1 cellular context compared by ENCODE assay signal in the genomic region with DNA sequence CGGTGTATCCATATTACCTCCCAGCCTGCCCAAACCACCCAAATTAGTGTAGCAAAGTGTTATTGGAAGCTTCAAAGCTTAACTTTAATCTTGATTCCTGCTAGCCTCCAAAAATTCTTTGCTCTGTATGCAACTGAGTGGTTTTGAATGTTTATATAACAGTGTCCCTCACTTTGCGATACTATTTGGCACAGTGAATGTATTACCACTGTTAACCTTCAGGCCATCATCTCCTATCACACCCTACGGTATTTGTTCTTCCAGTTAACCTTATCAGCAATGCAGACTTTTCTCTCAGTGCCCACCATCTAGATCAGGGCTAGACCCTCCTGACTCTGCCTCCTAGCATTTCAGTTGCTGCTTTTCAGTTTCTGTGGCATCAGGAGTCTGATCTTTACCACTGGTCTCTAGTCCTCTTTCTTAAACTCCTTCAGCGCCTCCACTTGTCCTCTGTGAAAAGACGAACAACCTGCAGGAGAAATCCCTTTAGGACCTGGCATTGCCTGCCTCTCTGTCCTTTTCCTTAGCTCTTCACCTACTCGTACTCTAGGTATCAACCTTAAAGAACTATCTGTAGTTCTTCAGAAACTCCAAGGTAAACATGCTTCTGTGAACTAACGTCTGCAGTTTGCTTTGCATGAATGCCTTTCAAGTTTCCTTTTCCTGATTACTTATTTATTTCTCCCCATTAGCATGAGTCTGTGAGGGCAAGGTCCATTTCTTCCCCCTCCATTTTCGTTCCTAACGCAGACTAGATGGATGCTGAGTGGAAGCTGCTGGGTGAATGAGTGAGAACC.
TF ChIP-seq lines count a peak whose summit lies in the region.

No MANE protein-coding gene starts in this region.

TF ChIP-seq in GM23338, 12 proteins besides CTCF, POLR2A, EP300 and RAD21 (continued from another document):
- TF ChIP-seq, protein P1, sequence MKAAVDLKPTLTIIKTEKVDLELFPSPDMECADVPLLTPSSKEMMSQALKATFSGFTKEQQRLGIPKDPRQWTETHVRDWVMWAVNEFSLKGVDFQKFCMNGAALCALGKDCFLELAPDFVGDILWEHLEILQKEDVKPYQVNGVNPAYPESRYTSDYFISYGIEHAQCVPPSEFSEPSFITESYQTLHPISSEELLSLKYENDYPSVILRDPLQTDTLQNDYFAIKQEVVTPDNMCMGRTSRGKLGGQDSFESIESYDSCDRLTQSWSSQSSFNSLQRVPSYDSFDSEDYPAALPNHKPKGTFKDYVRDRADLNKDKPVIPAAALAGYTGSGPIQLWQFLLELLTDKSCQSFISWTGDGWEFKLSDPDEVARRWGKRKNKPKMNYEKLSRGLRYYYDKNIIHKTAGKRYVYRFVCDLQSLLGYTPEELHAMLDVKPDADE (IDR thresholded peaks at IDR 0.05): no peak
- TF ChIP-seq, protein P2, sequence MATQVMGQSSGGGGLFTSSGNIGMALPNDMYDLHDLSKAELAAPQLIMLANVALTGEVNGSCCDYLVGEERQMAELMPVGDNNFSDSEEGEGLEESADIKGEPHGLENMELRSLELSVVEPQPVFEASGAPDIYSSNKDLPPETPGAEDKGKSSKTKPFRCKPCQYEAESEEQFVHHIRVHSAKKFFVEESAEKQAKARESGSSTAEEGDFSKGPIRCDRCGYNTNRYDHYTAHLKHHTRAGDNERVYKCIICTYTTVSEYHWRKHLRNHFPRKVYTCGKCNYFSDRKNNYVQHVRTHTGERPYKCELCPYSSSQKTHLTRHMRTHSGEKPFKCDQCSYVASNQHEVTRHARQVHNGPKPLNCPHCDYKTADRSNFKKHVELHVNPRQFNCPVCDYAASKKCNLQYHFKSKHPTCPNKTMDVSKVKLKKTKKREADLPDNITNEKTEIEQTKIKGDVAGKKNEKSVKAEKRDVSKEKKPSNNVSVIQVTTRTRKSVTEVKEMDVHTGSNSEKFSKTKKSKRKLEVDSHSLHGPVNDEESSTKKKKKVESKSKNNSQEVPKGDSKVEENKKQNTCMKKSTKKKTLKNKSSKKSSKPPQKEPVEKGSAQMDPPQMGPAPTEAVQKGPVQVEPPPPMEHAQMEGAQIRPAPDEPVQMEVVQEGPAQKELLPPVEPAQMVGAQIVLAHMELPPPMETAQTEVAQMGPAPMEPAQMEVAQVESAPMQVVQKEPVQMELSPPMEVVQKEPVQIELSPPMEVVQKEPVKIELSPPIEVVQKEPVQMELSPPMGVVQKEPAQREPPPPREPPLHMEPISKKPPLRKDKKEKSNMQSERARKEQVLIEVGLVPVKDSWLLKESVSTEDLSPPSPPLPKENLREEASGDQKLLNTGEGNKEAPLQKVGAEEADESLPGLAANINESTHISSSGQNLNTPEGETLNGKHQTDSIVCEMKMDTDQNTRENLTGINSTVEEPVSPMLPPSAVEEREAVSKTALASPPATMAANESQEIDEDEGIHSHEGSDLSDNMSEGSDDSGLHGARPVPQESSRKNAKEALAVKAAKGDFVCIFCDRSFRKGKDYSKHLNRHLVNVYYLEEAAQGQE (IDR thresholded peaks at IDR 0.05; ENCODE audit: unreplicated experiment): no peak
- TF ChIP-seq POLR2AphosphoS5 (IDR thresholded peaks at IDR 0.05; ENCODE audit: low read depth): no peak
- no peak for TF ChIP-seq EZH2 (IDR thresholded peaks at IDR 0.05; ENCODE audit: low read depth, unreplicated experiment)
- TF ChIP-seq ZNF114 (CRISPR knock-in tag; IDR thresholded peaks at IDR 0.05): no peak
- TF ChIP-seq NANOG (IDR thresholded peaks at IDR 0.05; ENCODE audit: borderline replicate concordance): no peak
- no peak for TF ChIP-seq EZH2phosphoT487 (IDR thresholded peaks at IDR 0.05; ENCODE audit: unreplicated experiment)
- TF ChIP-seq JUNB (IDR thresholded peaks at IDR 0.05; ENCODE audit: unreplicated experiment): no peak
